Comparison of ENCODE assay signal across 8 cellular contexts in genomic region chr1:32741417-32742131, GRCh38. TPM values are rescaled to one million over a fixed set of nuclear protein-coding genes. Genes with fewer than 3 reads are reported as not detected.
DNase-seq lines count a peak whose midpoint lies in the region; ATAC-seq and TF ChIP-seq lines count a peak whose summit lies in the region.

No MANE protein-coding gene starts in this region.

- H3K36me3 ChIP-seq in muscle layer of colon (ENCODE audit: insufficient read depth, low read length) = no peaks in the 10 kb centered on the region

- peaks cover 22% of the 10 kb centered on the region for H3K4me1 ChIP-seq in muscle layer of colon (ENCODE audit: insufficient read depth, low read length)

- peak overlapping the region; percentile 52 for H3K27ac ChIP-seq in muscle layer of colon (ENCODE audit: low read depth, low read length)

- no peaks in the 10 kb centered on the region for H3K9me3 ChIP-seq in muscle layer of colon (ENCODE audit: low read length)

- H3K27me3 Mint-ChIP-seq in endothelial cell (ENCODE audit: unreplicated experiment) = peaks cover 11% of the 10 kb centered on the region

- peak overlapping the region; percentile 39 for H3K9ac ChIP-seq in muscle layer of colon (ENCODE audit: low read length)

- peak overlapping the region; percentile 30 for H3K27ac Mint-ChIP-seq in endothelial cell (ENCODE audit: unreplicated experiment)

- no peaks in the 10 kb centered on the region for H3K9me3 Mint-ChIP-seq in endothelial cell (ENCODE audit: unreplicated experiment)

- DNase-seq in NCI-H2196 (lab: John Stamatoyannopoulos, UW; ENCODE audit: unreplicated experiment) (peak; percentile 31), NCI-H2196 treated with DMSO at 0.1 percent for 48 hours (lab: John Stamatoyannopoulos, UW; ENCODE audit: unreplicated experiment) (no peak), OCI-M1 (lab: John Stamatoyannopoulos, UW) (peak; percentile 15), endothelial cell (ENCODE audit: low spot score) (peak; percentile 37), DMS153 (lab: John Stamatoyannopoulos, UW) (no peak), SK-N-DZ (ENCODE audit: low spot score) (no peak)

- H3K4me3 Mint-ChIP-seq in endothelial cell (ENCODE audit: unreplicated experiment) = peak overlapping the region; percentile 94

- no peaks in the 10 kb centered on the region for H3K27me3 ChIP-seq in muscle layer of colon (ENCODE audit: control insufficient read depth in 1 of 2, insufficient read depth in 2 of 2, low read length in 2 of 2)

- peaks cover 10% of the 10 kb centered on the region for H3K36me3 Mint-ChIP-seq in endothelial cell (ENCODE audit: low read depth, unreplicated experiment)

- H3K4me3 ChIP-seq in muscle layer of colon (ENCODE audit: low read depth in 1 of 2, low read length in 2 of 2) = peak overlapping the region; percentile 61 to 68

- ATAC-seq in GM18861 (IDR thresholded peaks at IDR 0.05; ENCODE audit: unreplicated experiment) = no peak

- TF ChIP-seq CTCF in endothelial cell (IDR thresholded peaks at IDR 0.05; ENCODE audit: unreplicated experiment) = no peak

- peaks cover 17% of the 10 kb centered on the region for H3K4me1 Mint-ChIP-seq in endothelial cell (ENCODE audit: unreplicated experiment)

RNA-seq across cellular contexts. Expression of gene SYNC, which starts 39.0 kb away (rescaled TPM):
- total RNA-seq in endothelial cell (ENCODE audit: unreplicated experiment) = 0.49 TPM
- polyA plus RNA-seq in SK-N-DZ (2014; cell fraction: cytosol; rRNA removed) = 0.02 and 0.22 TPM in 2 replicates
- polyA plus RNA-seq in SK-N-DZ (2014; cell fraction: nucleus; rRNA removed) = 0.05 TPM in 1 of 2 replicates, not detected in the other

Comparison
In these comparisons a context has a peak if more than half of its experiments do, and no peak if none do; other contexts are left out.
1. DNase-seq: peak in NCI-H2196 (single experiment), OCI-M1 (single experiment) and endothelial cell (single experiment); none in NCI-H2196 treated with DMSO at 0.1 percent for 48 hours (single experiment), DMS153 (single experiment) and SK-N-DZ (single experiment).